8 cellular contexts compared by ENCODE assay signal in genomic region chr5:59959330-59959729, GRCh38.
"Had no signal": no experiment of that assay in that cellular context is flagged by ENCODE, and none has a peak within 500 bp of the region (broad histone marks: within the 10 kb centered on the region; RNA-seq: fewer than 3 reads in every experiment).

No MANE protein-coding gene starts in this region.

- DNase-seq: IMR-90, KBM-7, KG1 had no signal

- H3K4me3 ChIP-seq: K562 had no signal

- H3K27ac ChIP-seq: HL-60, KMS-11 had no signal

- H3K4me2 ChIP-seq: KMS-11 had no signal

- H3K9ac ChIP-seq: KMS-11 had no signal

- FAIRE-seq: HepG2, HTR-8/SVneo, K562 had no signal

- ATAC-seq: HepG2, K562 had no signal
